8 cellular contexts compared by ENCODE assay signal in the genomic region with DNA sequence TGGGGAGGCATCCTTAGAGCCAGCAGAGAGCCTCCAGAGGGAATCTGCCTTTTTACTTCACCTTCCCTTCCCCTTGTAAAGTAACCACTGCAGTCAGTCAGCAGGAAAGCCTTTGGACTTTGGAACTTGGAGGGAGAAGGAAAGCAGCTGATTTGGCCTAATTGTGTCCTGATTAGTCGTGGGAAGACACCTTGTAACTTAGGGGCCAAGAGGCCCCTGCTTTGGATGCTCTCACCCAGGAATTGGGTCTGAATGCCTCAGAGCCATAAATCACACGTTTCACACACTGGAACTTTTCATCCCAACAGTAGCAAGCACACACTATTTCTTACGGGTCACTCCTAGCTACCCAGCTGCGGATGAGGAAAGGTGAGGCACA.
DNase-seq lines count a peak whose midpoint lies in the region; ATAC-seq and TF ChIP-seq lines count a peak whose summit lies in the region.

No MANE protein-coding gene starts in this region.

- no peak for TF ChIP-seq CTCF in Calu3 (IDR thresholded peaks at IDR 0.05; ENCODE audit: unreplicated experiment)
- no peak for TF ChIP-seq CTCF in fibroblast of pulmonary artery (IDR thresholded peaks at IDR 0.05; ENCODE audit: low read length, missing control alignments)
- TF ChIP-seq CTCF in GM13977 (IDR thresholded peaks at IDR 0.05; ENCODE audit: extremely low read depth, insufficient read depth, missing control alignments) = no peak

- H4K91ac ChIP-seq in trophoblast cell (ENCODE audit: low read depth, low read length) = peak overlapping the region; percentile 70

- H3K9me3 ChIP-seq in SJCRH30 (replicated peaks) (no peaks in the 10 kb centered on the region), trophoblast cell (ENCODE audit: insufficient read depth, low read depth, low read length) (no peaks in the 10 kb centered on the region)

- H3K18ac ChIP-seq in trophoblast cell (ENCODE audit: low read length) = peak overlapping the region; percentile 25

- peak overlapping the region; percentile 70 for H2BK120ac ChIP-seq in trophoblast cell (ENCODE audit: insufficient read depth, low read length, poor library complexity)

- DNase-seq in Calu3 (no peak), SJCRH30 (no peak), fibroblast of pulmonary artery (ENCODE audit: low read depth) (no peak), trophoblast cell (no peak), GM13977 (ENCODE audit: low spot score) (no peak), iPS-NIHi11 (ENCODE audit: low spot score) (no peak)

- H3K27ac Mint-ChIP-seq in Calu3 (ENCODE audit: unreplicated experiment) = peak overlapping the region; percentile 75

- CTCF ChIA-PET in Calu3 (lab: Charles Lee) = interaction anchor here (1.1 to 2.1 kb wide), 3 partner anchors 44 to 204 kb away, joined by 3 to 8 read pairs (median 7); no protein-coding TSS in a partner anchor

- H2AK5ac ChIP-seq in trophoblast cell (ENCODE audit: low read length) = no peak overlapping the region

- no peaks in the 10 kb centered on the region for H3K27me3 Mint-ChIP-seq in Calu3 (ENCODE audit: unreplicated experiment)

- intact Hi-C loops in Calu3 (cut with micrococcal nuclease; ENCODE audit: unreplicated experiment) = loop anchor here (1.0 to 5.0 kb wide), 3 partner anchors 43 to 255 kb away; no protein-coding TSS in a partner anchor

- H3K36me3 ChIP-seq in SJCRH30 = no peaks in the 10 kb centered on the region
- H3K36me3 ChIP-seq in trophoblast cell (ENCODE audit: control insufficient read depth in 1 of 2, insufficient read depth in 2 of 2, low read length in 2 of 2) = no peaks in the 10 kb centered on the region

- peak overlapping the region; percentile 99 for H2AFZ ChIP-seq in trophoblast cell (ENCODE audit: insufficient read depth, low read length, poor library complexity)

- H3K4ac ChIP-seq in trophoblast cell (ENCODE audit: low read depth, low read length) = no peak overlapping the region

- WGBS in trophoblast cell (ENCODE audit: extremely low coverage, insufficient coverage, insufficient read length) = no CpG with 5 or more reads among the region's 4 CpGs

- H3K36me3 Mint-ChIP-seq in Calu3 (ENCODE audit: insufficient read depth, unreplicated experiment) = peaks cover 5% of the 10 kb centered on the region

- H2BK5ac ChIP-seq in trophoblast cell (ENCODE audit: low read depth, low read length, poor library complexity) = peak overlapping the region; percentile 61

- H3K9me3 Mint-ChIP-seq in Calu3 (ENCODE audit: low read depth, unreplicated experiment) = peaks cover 2% of the 10 kb centered on the region

- peak overlapping the region; percentile 84 for H3K4me2 ChIP-seq in trophoblast cell (ENCODE audit: low read length)

- no peak overlapping the region for H3K23ac ChIP-seq in trophoblast cell (ENCODE audit: low read length)

- peaks cover 17% of the 10 kb centered on the region for H3K79me1 ChIP-seq in trophoblast cell (ENCODE audit: low read length)

- in situ Hi-C loops in GM13977 (cut with MboI; ENCODE audit: low pct_unique_long_range_greater_than_20kb, low sequenced_read_pairs, unreplicated experiment) = loop anchor here (25.0 kb wide), 1 partner anchor 850 kb away; a partner anchor contains a TSS

- H4K8ac ChIP-seq in trophoblast cell (ENCODE audit: low read depth, low read length) = peak overlapping the region; percentile 70

- H3K4me1 ChIP-seq in SJCRH30 (peaks cover 17% of the 10 kb centered on the region), trophoblast cell (ENCODE audit: control insufficient read depth in 1 of 2, insufficient read depth in 2 of 2, low read length in 2 of 2) (peaks cover 16 to 18% of the 10 kb centered on the region in 2 experiments)

- H4K12ac ChIP-seq in trophoblast cell (ENCODE audit: low read depth, low read length) = peak overlapping the region; percentile 2

- peak overlapping the region; percentile 56 for H3K4me3 ChIP-seq in SJCRH30
- H3K4me3 ChIP-seq in fibroblast of pulmonary artery (replicated peaks; ENCODE audit: low read depth, low read length) = peak overlapping the region; percentile 47
- H3K4me3 ChIP-seq in trophoblast cell (ENCODE audit: low read depth, low read length) = no peak overlapping the region

- H3K79me2 ChIP-seq in trophoblast cell (ENCODE audit: control insufficient read depth, insufficient read depth, low read length, poor library complexity) = peaks cover 1% of the 10 kb centered on the region

- peak overlapping the region; percentile 24 for H3K14ac ChIP-seq in trophoblast cell (ENCODE audit: low read length)

- peak overlapping the region; percentile 8 for H2BK12ac ChIP-seq in trophoblast cell (ENCODE audit: low read length)

- H3K4me1 Mint-ChIP-seq in Calu3 (ENCODE audit: low read depth, unreplicated experiment) = peaks cover 61% of the 10 kb centered on the region

- H3K4me3 Mint-ChIP-seq in Calu3 (ENCODE audit: low read depth, unreplicated experiment) = peak overlapping the region; percentile 68

- H3K9ac ChIP-seq in trophoblast cell (ENCODE audit: low read length) = peak overlapping the region; percentile 57

- BruUV-seq in Calu3 (replicated peaks; lab: Mats Ljungman, UMichigan) = no TSS peak

- H3K27ac ChIP-seq in SJCRH30 = no peak overlapping the region
- H3K27ac ChIP-seq in trophoblast cell (ENCODE audit: low read depth, low read length) = peak overlapping the region; percentile 50

- ATAC-seq in HG02759 (IDR thresholded peaks at IDR 0.05; ENCODE audit: unreplicated experiment) (no peak), HG03039 (IDR thresholded peaks at IDR 0.05; ENCODE audit: unreplicated experiment) (no peak)

- H3K27me3 ChIP-seq in SJCRH30 (no peaks in the 10 kb centered on the region), trophoblast cell (ENCODE audit: insufficient read depth, low read length) (no peaks in the 10 kb centered on the region)
